30 cellular contexts compared by ENCODE assay signal in genomic region chr7:42074079-42074478, GRCh38.
"Had no signal": no experiment of that assay in that cellular context is flagged by ENCODE, and none has a peak within 500 bp of the region (broad histone marks: within the 10 kb centered on the region; RNA-seq: fewer than 3 reads in every experiment).

No MANE protein-coding gene starts in this region.

- H3K9ac ChIP-seq: parathyroid adenoma had no signal

- H3K27ac ChIP-seq: esophagus muscularis mucosa, heart right ventricle, left lung, parathyroid adenoma, psoas muscle, right atrium auricular region, upper lobe of left lung had no signal

- H3K79me2 ChIP-seq: parathyroid adenoma had no signal

- H3K4me3 ChIP-seq: esophagus muscularis mucosa, heart right ventricle, left lung, lung, mucosa of descending colon, psoas muscle, right atrium auricular region, upper lobe of left lung had no signal

- H3K27me3 Mint-ChIP-seq: activated naive CD4-positive, alpha-beta T cell treated with anti-CD3 and anti-CD28 coated beads, Interleukin-2, amount 10 ng/mL, durations not matched to agents 7 days and 5 days; activated naive CD8-positive, alpha-beta T cell treated with anti-CD3 and anti-CD28 coated beads, Interleukin-2, amount 10 ng/mL, durations not matched to agents 7 days and 5 days; central memory CD8-positive, alpha-beta T cell; dendritic cell treated with granulocyte-macrophage colony-stimulating factor and Interleukin-4, amounts not matched to agents 40 ng/mL and 50 ng/mL, for 4 days had no signal

- H3K36me3 Mint-ChIP-seq: activated naive CD4-positive, alpha-beta T cell treated with anti-CD3 and anti-CD28 coated beads, Interleukin-2, amount 10 ng/mL, durations not matched to agents 7 days and 5 days; activated naive CD8-positive, alpha-beta T cell treated with anti-CD3 and anti-CD28 coated beads, Interleukin-2, amount 10 ng/mL, durations not matched to agents 7 days and 5 days; natural killer cell treated with Interleukin-12 subunit alpha and Interleukin-12 subunit beta and Interleukin-15 and Interleukin-18, amount 100 ng/mL, for 72 hours had no signal

- H3K4me1 Mint-ChIP-seq: activated naive CD4-positive, alpha-beta T cell treated with anti-CD3 and anti-CD28 coated beads, Interleukin-2, amount 10 ng/mL, durations not matched to agents 7 days and 5 days; activated naive CD8-positive, alpha-beta T cell treated with anti-CD3 and anti-CD28 coated beads, Interleukin-2, amount 10 ng/mL, durations not matched to agents 7 days and 5 days; central memory CD8-positive, alpha-beta T cell; endodermal cell had no signal

- ATAC-seq: heart right ventricle; left lung; mucosa of descending colon; natural killer cell treated with Interleukin-12 subunit alpha and Interleukin-12 subunit beta and Interleukin-15 and Interleukin-18, amount 100 ng/mL, for 72 hours; psoas muscle had no signal

- H3K9me3 Mint-ChIP-seq: activated naive CD4-positive, alpha-beta T cell treated with anti-CD3 and anti-CD28 coated beads, Interleukin-2, amount 10 ng/mL, durations not matched to agents 7 days and 5 days; activated naive CD8-positive, alpha-beta T cell treated with anti-CD3 and anti-CD28 coated beads, Interleukin-2, amount 10 ng/mL, durations not matched to agents 7 days and 5 days; activated T-helper 1 cell treated with anti-CD3 and anti-CD28 coated beads, Interleukin-12 subunit alpha, Interleukin-12 subunit beta, Interleukin-2, Interleukin-4 antibody, amounts not matched to agents 30 ng/mL and 10 ng/mL and 1 ng/mL, durations not matched to agents 14 hours and 24 hours and 36 hours; central memory CD8-positive, alpha-beta T cell; dendritic cell treated with granulocyte-macrophage colony-stimulating factor and Interleukin-4, amounts not matched to agents 40 ng/mL and 50 ng/mL, for 4 days; endodermal cell; natural killer cell treated with Interleukin-12 subunit alpha and Interleukin-12 subunit beta and Interleukin-15 and Interleukin-18, amount 100 ng/mL, for 72 hours had no signal

- H3K27me3 ChIP-seq: esophagus muscularis mucosa, heart right ventricle, left lung, right atrium auricular region, upper lobe of left lung had no signal

- H3K27ac Mint-ChIP-seq: activated naive CD4-positive, alpha-beta T cell treated with anti-CD3 and anti-CD28 coated beads, Interleukin-2, amount 10 ng/mL, durations not matched to agents 7 days and 5 days; activated naive CD8-positive, alpha-beta T cell treated with anti-CD3 and anti-CD28 coated beads, Interleukin-2, amount 10 ng/mL, durations not matched to agents 7 days and 5 days; activated T-helper 1 cell treated with anti-CD3 and anti-CD28 coated beads, Interleukin-12 subunit alpha, Interleukin-12 subunit beta, Interleukin-2, Interleukin-4 antibody, amounts not matched to agents 30 ng/mL and 10 ng/mL and 1 ng/mL, durations not matched to agents 14 hours and 24 hours and 36 hours; dendritic cell treated with granulocyte-macrophage colony-stimulating factor and Interleukin-4, amounts not matched to agents 40 ng/mL and 50 ng/mL, for 4 days; endodermal cell; natural killer cell treated with Interleukin-12 subunit alpha and Interleukin-12 subunit beta and Interleukin-15 and Interleukin-18, amount 100 ng/mL, for 72 hours had no signal

- H3K4me1 ChIP-seq: parathyroid adenoma, right atrium auricular region had no signal

- H3K9me3 ChIP-seq: esophagus muscularis mucosa, heart right ventricle, left lung, mucosa of descending colon, psoas muscle, right atrium auricular region, upper lobe of left lung had no signal

- DNase-seq: activated CD4-positive, alpha-beta T cell treated with anti-CD3 and anti-CD28 coated beads for 4 hours; activated CD4-positive, alpha-beta T cell treated with anti-CD3 and anti-CD28 coated beads, Interleukin-2, amount 50 U/mL, for 48 hours; activated CD8-positive, alpha-beta memory T cell treated with anti-CD3 and anti-CD28 coated beads for 24 hours; activated effector memory CD4-positive, alpha-beta T cell treated with anti-CD3 and anti-CD28 coated beads, Interleukin-2, amount 50 U/mL, for 16 hours; activated naive CD4-positive, alpha-beta T cell treated with anti-CD3 and anti-CD28 coated beads, Interleukin-2, amount 10 ng/mL, durations not matched to agents 7 days and 5 days; activated naive CD8-positive, alpha-beta T cell treated with anti-CD3 and anti-CD28 coated beads, Interleukin-2, amount 10 ng/mL, durations not matched to agents 7 days and 5 days; activated T-cell treated with anti-CD3 and anti-CD28 coated beads, Interleukin-2, amount 50 U/mL, for 1 hour; amniotic stem cell; endodermal cell; foreskin melanocyte; heart right ventricle; kidney glomerular epithelial cell; left lung; mesendoderm; mucosa of descending colon; occipital lobe; psoas muscle; stimulated activated CD4-positive, alpha-beta T cell treated with anti-CD3 and anti-CD28 coated beads, Interleukin-15, amount 100 ng/mL, for 24 hours; stimulated activated CD4-positive, alpha-beta T cell treated with anti-CD3 and anti-CD28 coated beads, Interleukin-2, amount 100 ng/mL, for 24 hours; stimulated activated naive CD4-positive, alpha-beta T cell; upper lobe of left lung had no signal

- FAIRE-seq: astrocyte had no signal

- H3K4me3 Mint-ChIP-seq: activated naive CD4-positive, alpha-beta T cell treated with anti-CD3 and anti-CD28 coated beads, Interleukin-2, amount 10 ng/mL, durations not matched to agents 7 days and 5 days; activated naive CD8-positive, alpha-beta T cell treated with anti-CD3 and anti-CD28 coated beads, Interleukin-2, amount 10 ng/mL, durations not matched to agents 7 days and 5 days; activated T-helper 1 cell treated with anti-CD3 and anti-CD28 coated beads, Interleukin-12 subunit alpha, Interleukin-12 subunit beta, Interleukin-2, Interleukin-4 antibody, amounts not matched to agents 30 ng/mL and 10 ng/mL and 1 ng/mL, durations not matched to agents 14 hours and 24 hours and 36 hours; central memory CD8-positive, alpha-beta T cell; dendritic cell treated with granulocyte-macrophage colony-stimulating factor and Interleukin-4, amounts not matched to agents 40 ng/mL and 50 ng/mL, for 4 days; endodermal cell; natural killer cell treated with Interleukin-12 subunit alpha and Interleukin-12 subunit beta and Interleukin-15 and Interleukin-18, amount 100 ng/mL, for 72 hours had no signal

- H2AFZ ChIP-seq: parathyroid adenoma had no signal

- H3K36me3 ChIP-seq: heart right ventricle, left lung, right atrium auricular region had no signal
